In the genomic region with DNA sequence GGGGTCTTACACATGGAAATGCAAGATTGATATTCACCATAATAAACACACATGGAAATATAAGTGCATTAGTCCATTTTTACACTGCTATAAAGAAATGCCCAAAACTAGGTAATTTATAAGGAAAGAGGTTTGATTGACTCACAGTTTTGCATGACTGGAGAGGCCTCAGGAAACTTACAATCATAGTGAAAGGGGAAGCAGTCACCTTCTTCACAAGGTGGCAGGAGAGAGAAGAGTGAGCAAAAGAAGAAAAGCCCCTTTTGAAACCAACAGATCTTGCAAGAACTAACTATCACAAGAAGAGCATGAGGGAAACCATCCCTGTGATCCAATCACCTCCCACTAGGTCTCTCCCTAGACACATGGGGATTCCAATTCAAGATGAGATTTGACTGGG, we compare ENCODE assay signal across 23 cellular contexts.
DNase-seq lines count a peak whose midpoint lies in the region; ATAC-seq and TF ChIP-seq lines count a peak whose summit lies in the region.
"Had no signal": no experiment of that assay in that cellular context is flagged by ENCODE, and none has a peak within 500 bp of the region (broad histone marks: within the 10 kb centered on the region; RNA-seq: fewer than 3 reads in every experiment).

No MANE protein-coding gene starts in this region.

- no peaks in the 10 kb centered on the region for H3K36me3 Mint-ChIP-seq in activated T-helper 17 cell treated with anti-CD3 and anti-CD28 coated beads, Interleukin-2, amount 50 U/mL, for 72 hours (ENCODE audit: low read depth)
- H3K36me3 Mint-ChIP-seq: CD14-positive monocyte had no signal

- H3K9me3 Mint-ChIP-seq in activated T-helper 17 cell treated with anti-CD3 and anti-CD28 coated beads, Interleukin-2, amount 50 U/mL, for 72 hours, result peaks cover 12% of the 10 kb centered on the region

- H3K4me3 ChIP-seq in GM12864 (ENCODE audit: low read depth, low read length) (no peak overlapping the region), GM12865 (ENCODE audit: low read depth, low read length) (no peak overlapping the region)
- H3K4me3 ChIP-seq: BLaER1 had no signal

- H3K4me3 Mint-ChIP-seq in activated T-helper 17 cell treated with anti-CD3 and anti-CD28 coated beads, Interleukin-2, amount 50 U/mL, for 72 hours, result no peak overlapping the region
- H3K4me3 Mint-ChIP-seq: CD14-positive monocyte; CD4-positive, alpha-beta memory T cell; CD4-positive, CD25-positive, alpha-beta regulatory T cell; CD8-positive, alpha-beta memory T cell had no signal

- H3K27ac Mint-ChIP-seq in activated T-helper 17 cell treated with anti-CD3 and anti-CD28 coated beads, Interleukin-2, amount 50 U/mL, for 72 hours, result no peak overlapping the region
- H3K27ac Mint-ChIP-seq: CD14-positive monocyte; CD4-positive, alpha-beta memory T cell; CD4-positive, CD25-positive, alpha-beta regulatory T cell; CD8-positive, alpha-beta memory T cell had no signal

- no peaks in the 10 kb centered on the region for H3K4me1 Mint-ChIP-seq in activated T-helper 17 cell treated with anti-CD3 and anti-CD28 coated beads, Interleukin-2, amount 50 U/mL, for 72 hours
- H3K4me1 Mint-ChIP-seq: CD14-positive monocyte; CD8-positive, alpha-beta memory T cell had no signal

- no peak for TF ChIP-seq CTCF in GM12864 (IDR thresholded peaks at IDR 0.05; ENCODE audit: low read depth, low read length, missing control alignments)
- TF ChIP-seq CTCF in GM12865 (IDR thresholded peaks at IDR 0.05; ENCODE audit: insufficient read depth, low read depth, low read length, missing control alignments), result no peak

- no peaks in the 10 kb centered on the region for H3K27me3 Mint-ChIP-seq in activated T-helper 17 cell treated with anti-CD3 and anti-CD28 coated beads, Interleukin-2, amount 50 U/mL, for 72 hours
- H3K27me3 Mint-ChIP-seq: CD4-positive, alpha-beta memory T cell; CD4-positive, CD25-positive, alpha-beta regulatory T cell had no signal

- ATAC-seq in activated T-helper 17 cell treated with anti-CD3 and anti-CD28 coated beads, Interleukin-2, amount 50 U/mL, for 72 hours (replicated peaks), result peak; percentile 42
- no peak for ATAC-seq in GM18861 (IDR thresholded peaks at IDR 0.05; ENCODE audit: unreplicated experiment)

- DNase-seq in GM12864 (ENCODE audit: low read depth) (peak; percentile 13), GM12865 (ENCODE audit: low read depth) (peak; percentile 40), superior temporal gyrus (ENCODE audit: extremely low spot score) (no peak), NCI-H1417 treated with DMSO at 0.1 percent for 48 hours (lab: John Stamatoyannopoulos, UW) (no peak)
- DNase-seq: 8988T; ACHN; BE2C; C1 segment of cervical spinal cord; CD4-positive, alpha-beta memory T cell; CD4-positive, CD25-positive, alpha-beta regulatory T cell; CD8-positive, alpha-beta memory T cell; COR-L47; DMS 273 treated with DMSO at 0.1 percent for 48 hours; DMS153; DMS53; DMS79; DND-41; EL; GDM1 had no signal

Comparison
In these comparisons a context has a peak if more than half of its experiments do, and no peak if none do; other contexts are left out.
1. DNase-seq: peak in GM12864 (single experiment) and GM12865 (single experiment); none in superior temporal gyrus (single experiment) and NCI-H1417 treated with DMSO at 0.1 percent for 48 hours (single experiment).